Comparison of ENCODE assay signal across 1 cellular context in the genomic region with DNA sequence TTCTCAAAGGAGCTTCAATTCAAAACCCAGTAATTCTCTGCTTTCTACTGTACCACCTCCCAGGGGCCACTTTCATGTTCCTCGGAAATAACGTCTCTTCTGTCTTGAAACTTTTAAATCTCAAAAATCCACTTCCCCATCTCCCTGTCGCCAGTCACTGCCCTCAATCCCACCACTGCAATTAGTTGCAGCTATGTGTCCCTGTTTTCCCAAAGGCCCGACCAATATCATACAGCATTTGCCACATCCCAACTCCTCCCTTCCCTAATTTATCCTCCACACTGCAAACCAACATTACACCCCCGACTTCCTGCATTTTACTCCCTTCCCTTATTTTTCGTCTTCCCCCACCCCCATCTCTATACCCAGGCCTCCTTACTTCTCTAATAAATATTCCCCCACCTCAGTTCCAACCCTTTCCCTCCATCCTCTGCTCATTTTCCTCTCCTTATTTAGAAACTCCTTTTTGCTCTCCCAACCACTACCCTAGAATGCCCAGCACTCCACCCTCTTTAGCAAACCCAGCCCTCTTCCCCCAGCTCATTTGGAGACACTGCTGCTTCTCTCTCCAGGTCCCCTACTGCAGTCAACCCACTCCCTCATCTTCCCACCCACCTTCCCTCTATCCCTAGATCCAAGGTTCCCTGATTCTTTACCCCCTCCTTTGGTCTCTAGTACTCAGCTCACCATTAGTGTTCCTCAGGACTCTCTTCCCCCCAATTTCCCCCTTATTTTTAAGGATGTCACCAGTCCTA.
TF ChIP-seq lines count a peak whose summit lies in the region.

No MANE protein-coding gene starts in this region.

TF ChIP-seq in HEK293, 187 proteins besides CTCF, POLR2A, EP300 and RAD21 (continued from another document and continues in another):
- TF ChIP-seq IKZF3 (tag by site-specific recombination; IDR thresholded peaks at IDR 0.05) (0 out of 2 replicates have a peak, but pooled peaks have one; percentile 9), REPIN1 (tag by site-specific recombination; IDR thresholded peaks at IDR 0.05; ENCODE audit: low read depth) (0 out of 2 replicates have a peak, but pooled peaks have one; percentile 52), ZNF416 (tag by site-specific recombination; IDR thresholded peaks at IDR 0.05) (no peak), ZNF600 (tag by site-specific recombination; IDR thresholded peaks at IDR 0.05) (peak; percentile 99), ZNF629 (tag by site-specific recombination; IDR thresholded peaks at IDR 0.05) (0 out of 2 replicates have a peak, but pooled peaks have one; percentile 20), ZNF10 (tag by site-specific recombination; IDR thresholded peaks at IDR 0.05) (peak; percentile 12; the same call in 1 of the 2 replicates), ZNF747 (tag by site-specific recombination; IDR thresholded peaks at IDR 0.05) (no peak), ZNF146 (tag by site-specific recombination; IDR thresholded peaks at IDR 0.05) (0 out of 2 replicates have a peak, but pooled peaks have one; percentile 33), KLF8 (tag by site-specific recombination; IDR thresholded peaks at IDR 0.05) (peak; percentile 63), ZIC2 (tag by site-specific recombination; IDR thresholded peaks at IDR 0.05) (peak; percentile 51; the same call in 1 of the 2 replicates), WT1 (tag by site-specific recombination; IDR thresholded peaks at IDR 0.05) (peak; percentile 87), MZF1 (tag by site-specific recombination; IDR thresholded peaks at IDR 0.05; ENCODE audit: borderline replicate concordance) (peak; percentile 11; the same call in 1 of the 2 replicates), ZBTB48 (tag by site-specific recombination; IDR thresholded peaks at IDR 0.05) (peak; percentile 99), ZNF621 (tag by site-specific recombination; IDR thresholded peaks at IDR 0.05) (no peak), ZNF76 (tag by site-specific recombination; IDR thresholded peaks at IDR 0.05; ENCODE audit: borderline replicate concordance, low read depth) (peak; percentile 86), ZNF843 (tag by site-specific recombination; IDR thresholded peaks at IDR 0.05) (peak; percentile 56; the same call in 1 of the 2 replicates), ZSCAN23 (tag by site-specific recombination; IDR thresholded peaks at IDR 0.05) (peak; percentile 45; the same call in 1 of the 2 replicates), ZNF791 (tag by site-specific recombination; IDR thresholded peaks at IDR 0.05) (peak; percentile 78; the same call in 1 of the 2 replicates), FEZF1 (tag by site-specific recombination; IDR thresholded peaks at IDR 0.05) (no peak), ZNF24 (tag by site-specific recombination; IDR thresholded peaks at IDR 0.05) (0 out of 2 replicates have a peak, but pooled peaks have one; percentile 24), ZBTB17 (tag by site-specific recombination; IDR thresholded peaks at IDR 0.05) (peak; percentile 97), ZNF521 (tag by site-specific recombination; IDR thresholded peaks at IDR 0.05) (no peak), ZNF473 (tag by site-specific recombination; IDR thresholded peaks at IDR 0.05) (no peak), ZNF585B (tag by site-specific recombination; IDR thresholded peaks at IDR 0.05) (no peak), ZNF292 (tag by site-specific recombination; IDR thresholded peaks at IDR 0.05; ENCODE audit: borderline replicate concordance, low read depth) (no peak), ZNF837 (tag by site-specific recombination; IDR thresholded peaks at IDR 0.05) (peak; percentile 41; the same call in 1 of the 2 replicates), GFI1B (tag by site-specific recombination; IDR thresholded peaks at IDR 0.05) (peak; percentile 26; the same call in 1 of the 2 replicates), ZNF324 (tag by site-specific recombination; IDR thresholded peaks at IDR 0.05) (peak; percentile 21; the same call in 1 of the 2 replicates), ZEB2 (tag by site-specific recombination; IDR thresholded peaks at IDR 0.05) (no peak), YY1 (tag by site-specific recombination; IDR thresholded peaks at IDR 0.05) (no peak), KLF1 (tag by site-specific recombination; IDR thresholded peaks at IDR 0.05) (peak; percentile 41; the same call in 1 of the 2 replicates), ZNF548 (tag by site-specific recombination; IDR thresholded peaks at IDR 0.05) (no peak), TCF7L2 (IDR thresholded peaks at IDR 0.05; ENCODE audit: borderline replicate concordance, low read depth, low read length) (no peak), ZFP69B (tag by site-specific recombination; IDR thresholded peaks at IDR 0.05) (peak; percentile 66; the same call in 1 of the 2 replicates)
- TF ChIP-seq, protein P1, sequence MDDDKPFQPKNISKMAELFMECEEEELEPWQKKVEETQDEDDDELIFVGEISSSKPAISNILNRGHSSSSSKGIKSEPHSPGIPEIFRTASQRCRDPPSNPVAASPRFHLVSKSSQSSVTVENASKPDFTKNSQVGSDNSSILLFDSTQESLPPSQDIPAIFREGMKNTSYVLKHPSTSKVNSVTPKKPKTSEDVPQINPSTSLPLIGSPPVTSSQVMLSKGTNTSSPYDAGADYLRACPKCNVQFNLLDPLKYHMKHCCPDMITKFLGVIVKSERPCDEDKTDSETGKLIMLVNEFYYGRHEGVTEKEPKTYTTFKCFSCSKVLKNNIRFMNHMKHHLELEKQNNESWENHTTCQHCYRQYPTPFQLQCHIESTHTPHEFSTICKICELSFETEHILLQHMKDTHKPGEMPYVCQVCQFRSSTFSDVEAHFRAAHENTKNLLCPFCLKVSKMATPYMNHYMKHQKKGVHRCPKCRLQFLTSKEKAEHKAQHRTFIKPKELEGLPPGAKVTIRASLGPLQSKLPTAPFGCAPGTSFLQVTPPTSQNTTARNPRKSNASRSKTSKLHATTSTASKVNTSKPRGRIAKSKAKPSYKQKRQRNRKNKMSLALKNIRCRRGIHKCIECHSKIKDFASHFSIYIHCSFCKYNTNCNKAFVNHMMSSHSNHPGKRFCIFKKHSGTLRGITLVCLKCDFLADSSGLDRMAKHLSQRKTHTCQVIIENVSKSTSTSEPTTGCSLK (tag by site-specific recombination; IDR thresholded peaks at IDR 0.05) = no peak
- TF ChIP-seq, protein P2, sequence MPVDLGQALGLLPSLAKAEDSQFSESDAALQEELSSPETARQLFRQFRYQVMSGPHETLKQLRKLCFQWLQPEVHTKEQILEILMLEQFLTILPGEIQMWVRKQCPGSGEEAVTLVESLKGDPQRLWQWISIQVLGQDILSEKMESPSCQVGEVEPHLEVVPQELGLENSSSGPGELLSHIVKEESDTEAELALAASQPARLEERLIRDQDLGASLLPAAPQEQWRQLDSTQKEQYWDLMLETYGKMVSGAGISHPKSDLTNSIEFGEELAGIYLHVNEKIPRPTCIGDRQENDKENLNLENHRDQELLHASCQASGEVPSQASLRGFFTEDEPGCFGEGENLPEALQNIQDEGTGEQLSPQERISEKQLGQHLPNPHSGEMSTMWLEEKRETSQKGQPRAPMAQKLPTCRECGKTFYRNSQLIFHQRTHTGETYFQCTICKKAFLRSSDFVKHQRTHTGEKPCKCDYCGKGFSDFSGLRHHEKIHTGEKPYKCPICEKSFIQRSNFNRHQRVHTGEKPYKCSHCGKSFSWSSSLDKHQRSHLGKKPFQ (tag by site-specific recombination; IDR thresholded peaks at IDR 0.05) = no peak
- TF ChIP-seq, protein P3, sequence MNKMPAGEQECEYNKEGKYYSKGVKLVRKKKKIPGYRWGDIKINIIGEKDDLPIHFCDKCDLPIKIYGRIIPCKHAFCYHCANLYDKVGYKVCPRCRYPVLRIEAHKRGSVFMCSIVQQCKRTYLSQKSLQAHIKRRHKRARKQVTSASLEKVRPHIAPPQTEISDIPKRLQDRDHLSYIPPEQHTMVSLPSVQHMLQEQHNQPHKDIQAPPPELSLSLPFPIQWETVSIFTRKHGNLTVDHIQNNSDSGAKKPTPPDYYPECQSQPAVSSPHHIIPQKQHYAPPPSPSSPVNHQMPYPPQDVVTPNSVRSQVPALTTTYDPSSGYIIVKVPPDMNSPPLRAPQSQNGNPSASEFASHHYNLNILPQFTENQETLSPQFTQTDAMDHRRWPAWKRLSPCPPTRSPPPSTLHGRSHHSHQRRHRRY (tag by site-specific recombination; IDR thresholded peaks at IDR 0.05) = no peak
- TF ChIP-seq, protein P4, sequence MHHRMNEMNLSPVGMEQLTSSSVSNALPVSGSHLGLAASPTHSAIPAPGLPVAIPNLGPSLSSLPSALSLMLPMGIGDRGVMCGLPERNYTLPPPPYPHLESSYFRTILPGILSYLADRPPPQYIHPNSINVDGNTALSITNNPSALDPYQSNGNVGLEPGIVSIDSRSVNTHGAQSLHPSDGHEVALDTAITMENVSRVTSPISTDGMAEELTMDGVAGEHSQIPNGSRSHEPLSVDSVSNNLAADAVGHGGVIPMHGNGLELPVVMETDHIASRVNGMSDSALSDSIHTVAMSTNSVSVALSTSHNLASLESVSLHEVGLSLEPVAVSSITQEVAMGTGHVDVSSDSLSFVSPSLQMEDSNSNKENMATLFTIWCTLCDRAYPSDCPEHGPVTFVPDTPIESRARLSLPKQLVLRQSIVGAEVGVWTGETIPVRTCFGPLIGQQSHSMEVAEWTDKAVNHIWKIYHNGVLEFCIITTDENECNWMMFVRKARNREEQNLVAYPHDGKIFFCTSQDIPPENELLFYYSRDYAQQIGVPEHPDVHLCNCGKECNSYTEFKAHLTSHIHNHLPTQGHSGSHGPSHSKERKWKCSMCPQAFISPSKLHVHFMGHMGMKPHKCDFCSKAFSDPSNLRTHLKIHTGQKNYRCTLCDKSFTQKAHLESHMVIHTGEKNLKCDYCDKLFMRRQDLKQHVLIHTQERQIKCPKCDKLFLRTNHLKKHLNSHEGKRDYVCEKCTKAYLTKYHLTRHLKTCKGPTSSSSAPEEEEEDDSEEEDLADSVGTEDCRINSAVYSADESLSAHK (tag by site-specific recombination; IDR thresholded peaks at IDR 0.05) = peak; percentile 99
- TF ChIP-seq, protein P5, sequence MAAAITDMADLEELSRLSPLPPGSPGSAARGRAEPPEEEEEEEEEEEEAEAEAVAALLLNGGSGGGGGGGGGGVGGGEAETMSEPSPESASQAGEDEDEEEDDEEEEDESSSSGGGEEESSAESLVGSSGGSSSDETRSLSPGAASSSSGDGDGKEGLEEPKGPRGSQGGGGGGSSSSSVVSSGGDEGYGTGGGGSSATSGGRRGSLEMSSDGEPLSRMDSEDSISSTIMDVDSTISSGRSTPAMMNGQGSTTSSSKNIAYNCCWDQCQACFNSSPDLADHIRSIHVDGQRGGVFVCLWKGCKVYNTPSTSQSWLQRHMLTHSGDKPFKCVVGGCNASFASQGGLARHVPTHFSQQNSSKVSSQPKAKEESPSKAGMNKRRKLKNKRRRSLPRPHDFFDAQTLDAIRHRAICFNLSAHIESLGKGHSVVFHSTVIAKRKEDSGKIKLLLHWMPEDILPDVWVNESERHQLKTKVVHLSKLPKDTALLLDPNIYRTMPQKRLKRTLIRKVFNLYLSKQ (tag by site-specific recombination; IDR thresholded peaks at IDR 0.05; ENCODE audit: borderline replicate concordance) = no peak
- TF ChIP-seq, protein P6, sequence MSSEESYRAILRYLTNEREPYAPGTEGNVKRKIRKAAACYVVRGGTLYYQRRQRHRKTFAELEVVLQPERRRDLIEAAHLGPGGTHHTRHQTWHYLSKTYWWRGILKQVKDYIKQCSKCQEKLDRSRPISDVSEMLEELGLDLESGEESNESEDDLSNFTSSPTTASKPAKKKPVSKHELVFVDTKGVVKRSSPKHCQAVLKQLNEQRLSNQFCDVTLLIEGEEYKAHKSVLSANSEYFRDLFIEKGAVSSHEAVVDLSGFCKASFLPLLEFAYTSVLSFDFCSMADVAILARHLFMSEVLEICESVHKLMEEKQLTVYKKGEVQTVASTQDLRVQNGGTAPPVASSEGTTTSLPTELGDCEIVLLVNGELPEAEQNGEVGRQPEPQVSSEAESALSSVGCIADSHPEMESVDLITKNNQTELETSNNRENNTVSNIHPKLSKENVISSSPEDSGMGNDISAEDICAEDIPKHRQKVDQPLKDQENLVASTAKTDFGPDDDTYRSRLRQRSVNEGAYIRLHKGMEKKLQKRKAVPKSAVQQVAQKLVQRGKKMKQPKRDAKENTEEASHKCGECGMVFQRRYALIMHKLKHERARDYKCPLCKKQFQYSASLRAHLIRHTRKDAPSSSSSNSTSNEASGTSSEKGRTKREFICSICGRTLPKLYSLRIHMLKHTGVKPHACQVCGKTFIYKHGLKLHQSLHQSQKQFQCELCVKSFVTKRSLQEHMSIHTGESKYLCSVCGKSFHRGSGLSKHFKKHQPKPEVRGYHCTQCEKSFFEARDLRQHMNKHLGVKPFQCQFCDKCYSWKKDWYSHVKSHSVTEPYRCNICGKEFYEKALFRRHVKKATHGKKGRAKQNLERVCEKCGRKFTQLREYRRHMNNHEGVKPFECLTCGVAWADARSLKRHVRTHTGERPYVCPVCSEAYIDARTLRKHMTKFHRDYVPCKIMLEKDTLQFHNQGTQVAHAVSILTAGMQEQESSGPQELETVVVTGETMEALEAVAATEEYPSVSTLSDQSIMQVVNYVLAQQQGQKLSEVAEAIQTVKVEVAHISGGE (tag by site-specific recombination; conservative IDR thresholded peaks at IDR 0.05; ENCODE audit: low read depth) = 0 out of 2 replicates have a peak, but pooled peaks have one; percentile 39
- TF ChIP-seq, protein P7, sequence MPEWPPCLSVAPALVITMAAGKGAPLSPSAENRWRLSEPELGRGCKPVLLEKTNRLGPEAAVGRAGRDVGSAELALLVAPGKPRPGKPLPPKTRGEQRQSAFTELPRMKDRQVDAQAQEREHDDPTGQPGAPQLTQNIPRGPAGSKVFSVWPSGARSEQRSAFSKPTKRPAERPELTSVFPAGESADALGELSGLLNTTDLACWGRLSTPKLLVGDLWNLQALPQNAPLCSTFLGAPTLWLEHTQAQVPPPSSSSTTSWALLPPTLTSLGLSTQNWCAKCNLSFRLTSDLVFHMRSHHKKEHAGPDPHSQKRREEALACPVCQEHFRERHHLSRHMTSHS (tag by site-specific recombination; IDR thresholded peaks at IDR 0.05) = no peak
- TF ChIP-seq, protein P8, sequence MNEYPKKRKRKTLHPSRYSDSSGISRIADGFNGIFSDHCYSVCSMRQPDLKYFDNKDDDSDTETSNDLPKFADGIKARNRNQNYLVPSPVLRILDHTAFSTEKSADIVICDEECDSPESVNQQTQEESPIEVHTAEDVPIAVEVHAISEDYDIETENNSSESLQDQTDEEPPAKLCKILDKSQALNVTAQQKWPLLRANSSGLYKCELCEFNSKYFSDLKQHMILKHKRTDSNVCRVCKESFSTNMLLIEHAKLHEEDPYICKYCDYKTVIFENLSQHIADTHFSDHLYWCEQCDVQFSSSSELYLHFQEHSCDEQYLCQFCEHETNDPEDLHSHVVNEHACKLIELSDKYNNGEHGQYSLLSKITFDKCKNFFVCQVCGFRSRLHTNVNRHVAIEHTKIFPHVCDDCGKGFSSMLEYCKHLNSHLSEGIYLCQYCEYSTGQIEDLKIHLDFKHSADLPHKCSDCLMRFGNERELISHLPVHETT (tag by site-specific recombination; IDR thresholded peaks at IDR 0.05) = peak; percentile 71
- TF ChIP-seq, protein P9, sequence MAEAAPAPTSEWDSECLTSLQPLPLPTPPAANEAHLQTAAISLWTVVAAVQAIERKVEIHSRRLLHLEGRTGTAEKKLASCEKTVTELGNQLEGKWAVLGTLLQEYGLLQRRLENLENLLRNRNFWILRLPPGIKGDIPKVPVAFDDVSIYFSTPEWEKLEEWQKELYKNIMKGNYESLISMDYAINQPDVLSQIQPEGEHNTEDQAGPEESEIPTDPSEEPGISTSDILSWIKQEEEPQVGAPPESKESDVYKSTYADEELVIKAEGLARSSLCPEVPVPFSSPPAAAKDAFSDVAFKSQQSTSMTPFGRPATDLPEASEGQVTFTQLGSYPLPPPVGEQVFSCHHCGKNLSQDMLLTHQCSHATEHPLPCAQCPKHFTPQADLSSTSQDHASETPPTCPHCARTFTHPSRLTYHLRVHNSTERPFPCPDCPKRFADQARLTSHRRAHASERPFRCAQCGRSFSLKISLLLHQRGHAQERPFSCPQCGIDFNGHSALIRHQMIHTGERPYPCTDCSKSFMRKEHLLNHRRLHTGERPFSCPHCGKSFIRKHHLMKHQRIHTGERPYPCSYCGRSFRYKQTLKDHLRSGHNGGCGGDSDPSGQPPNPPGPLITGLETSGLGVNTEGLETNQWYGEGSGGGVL (tag by site-specific recombination; IDR thresholded peaks at IDR 0.05) = peak; percentile 99
